9 cellular contexts compared by ENCODE assay signal in genomic region chr10:127243490-127244272, GRCh38. TPM values are rescaled to one million over a fixed set of nuclear protein-coding genes. Genes with fewer than 3 reads are reported as not detected.
DNase-seq lines count a peak whose midpoint lies in the region; ATAC-seq and TF ChIP-seq lines count a peak whose summit lies in the region.
"Had no signal": no experiment of that assay in that cellular context is flagged by ENCODE, and none has a peak within 500 bp of the region (broad histone marks: within the 10 kb centered on the region; RNA-seq: fewer than 3 reads in every experiment).

No MANE protein-coding gene starts in this region.

- no peak overlapping the region for H3K4me3 Mint-ChIP-seq in activated CD4-positive, alpha-beta memory T cell treated with anti-CD3 and anti-CD28 coated beads for 36 hours

- H3K9me3 Mint-ChIP-seq in activated CD4-positive, alpha-beta memory T cell treated with anti-CD3 and anti-CD28 coated beads for 36 hours: no peaks in the 10 kb centered on the region

- no peak overlapping the region for H3K27ac ChIP-seq in KMS-11

- H4K20me1 ChIP-seq in KMS-11 (ENCODE audit: insufficient read depth): no peaks in the 10 kb centered on the region

- no peaks in the 10 kb centered on the region for H3K79me2 ChIP-seq in KMS-11 (ENCODE audit: insufficient read depth, low read depth)

- no peaks in the 10 kb centered on the region for H3K36me3 ChIP-seq in KMS-11 (ENCODE audit: insufficient read depth)

- ATAC-seq in GM19351 (IDR thresholded peaks at IDR 0.05; ENCODE audit: unreplicated experiment): no peak
- ATAC-seq: K562 had no signal

- no peak overlapping the region for H3K27ac Mint-ChIP-seq in activated CD4-positive, alpha-beta memory T cell treated with anti-CD3 and anti-CD28 coated beads for 36 hours

- no peaks in the 10 kb centered on the region for H3K4me1 ChIP-seq in KMS-11 (ENCODE audit: low read depth, poor library complexity, severe bottlenecking)

- POLR2A ChIA-PET in activated CD4-positive, alpha-beta memory T cell treated with anti-CD3 and anti-CD28 coated beads for 36 hours (lab: Charles Lee): no interaction called here

- no peak overlapping the region for H2AFZ ChIP-seq in KMS-11 (ENCODE audit: low read depth)

- CTCF ChIA-PET in activated CD4-positive, alpha-beta memory T cell treated with anti-CD3 and anti-CD28 coated beads for 36 hours (lab: Charles Lee): interaction anchor here (1.1 kb wide), 1 partner anchor 611 kb away, joined by 4 read pairs; no protein-coding TSS in a partner anchor

- no peaks in the 10 kb centered on the region for H3K27me3 Mint-ChIP-seq in activated CD4-positive, alpha-beta memory T cell treated with anti-CD3 and anti-CD28 coated beads for 36 hours

- no peak overlapping the region for H3K9ac ChIP-seq in KMS-11

- TF ChIP-seq CTCF in KMS-11 (conservative IDR thresholded peaks at IDR 0.05; ENCODE audit: low read depth, low read length): 0 out of 2 replicates have a peak, but pooled peaks have one; percentile 18

- H3K4me1 Mint-ChIP-seq in activated CD4-positive, alpha-beta memory T cell treated with anti-CD3 and anti-CD28 coated beads for 36 hours (ENCODE audit: low read depth): no peaks in the 10 kb centered on the region

- H3K36me3 Mint-ChIP-seq in activated CD4-positive, alpha-beta memory T cell treated with anti-CD3 and anti-CD28 coated beads for 36 hours: no peaks in the 10 kb centered on the region

- H3K27me3 ChIP-seq in KMS-11 (ENCODE audit: insufficient read depth, low read depth): no peaks in the 10 kb centered on the region

- intact Hi-C loops in activated CD4-positive, alpha-beta memory T cell treated with anti-CD3 and anti-CD28 coated beads for 36 hours (cut with micrococcal nuclease): no loop called here
- intact Hi-C loops in head of caudate nucleus (cut with DNase I): no loop called here

- H3K4me2 ChIP-seq in KMS-11: no peak overlapping the region

- no peak overlapping the region for H3K4me3 ChIP-seq in KMS-11 (IDR thresholded peaks at IDR 0.05; ENCODE audit: insufficient read depth, low read depth, low read length)
- H3K4me3 ChIP-seq: K562 had no signal

- DNase-seq in DMS114 treated with DMSO at 0.1 percent for 48 hours (lab: John Stamatoyannopoulos, UW; ENCODE audit: unreplicated experiment) (peak; percentile 36), head of caudate nucleus (peak in 34 of 42 donors; percentile 12 to 81 (median 44)), NCI-H1417 treated with DMSO at 0.1 percent for 48 hours (lab: John Stamatoyannopoulos, UW) (no peak)
- peak; percentile 45 for DNase-seq in activated CD4-positive, alpha-beta memory T cell treated with anti-CD3 and anti-CD28 coated beads for 36 hours
- peak; percentile 10 to 11 for DNase-seq in stimulated activated CD4-positive, alpha-beta T cell treated with anti-CD3 and anti-CD28 coated beads, Interleukin-15, amount 100 ng/mL, for 48 hours (ENCODE audit: low read depth in 2 of 2)
- no peak for DNase-seq in effector CD4-positive, alpha-beta T cell

RNA-seq across cellular contexts. Expression of gene INSYN2A, which starts 47.3 kb away (rescaled TPM):
- not detected for total RNA-seq in activated CD4-positive, alpha-beta memory T cell treated with anti-CD3 and anti-CD28 coated beads for 36 hours
- total RNA-seq: K562 had no signal

Comparison
In these comparisons a context has a peak if more than half of its experiments do, and no peak if none do; other contexts are left out.
1. DNase-seq: peak in DMS114 treated with DMSO at 0.1 percent for 48 hours (single experiment), activated CD4-positive, alpha-beta memory T cell treated with anti-CD3 and anti-CD28 coated beads for 36 hours (single experiment), head of caudate nucleus (34 of 42) and stimulated activated CD4-positive, alpha-beta T cell treated with anti-CD3 and anti-CD28 coated beads, Interleukin-15, amount 100 ng/mL, for 48 hours (2 of 2); none in effector CD4-positive, alpha-beta T cell (single experiment) and NCI-H1417 treated with DMSO at 0.1 percent for 48 hours (single experiment).